In the genomic region with DNA sequence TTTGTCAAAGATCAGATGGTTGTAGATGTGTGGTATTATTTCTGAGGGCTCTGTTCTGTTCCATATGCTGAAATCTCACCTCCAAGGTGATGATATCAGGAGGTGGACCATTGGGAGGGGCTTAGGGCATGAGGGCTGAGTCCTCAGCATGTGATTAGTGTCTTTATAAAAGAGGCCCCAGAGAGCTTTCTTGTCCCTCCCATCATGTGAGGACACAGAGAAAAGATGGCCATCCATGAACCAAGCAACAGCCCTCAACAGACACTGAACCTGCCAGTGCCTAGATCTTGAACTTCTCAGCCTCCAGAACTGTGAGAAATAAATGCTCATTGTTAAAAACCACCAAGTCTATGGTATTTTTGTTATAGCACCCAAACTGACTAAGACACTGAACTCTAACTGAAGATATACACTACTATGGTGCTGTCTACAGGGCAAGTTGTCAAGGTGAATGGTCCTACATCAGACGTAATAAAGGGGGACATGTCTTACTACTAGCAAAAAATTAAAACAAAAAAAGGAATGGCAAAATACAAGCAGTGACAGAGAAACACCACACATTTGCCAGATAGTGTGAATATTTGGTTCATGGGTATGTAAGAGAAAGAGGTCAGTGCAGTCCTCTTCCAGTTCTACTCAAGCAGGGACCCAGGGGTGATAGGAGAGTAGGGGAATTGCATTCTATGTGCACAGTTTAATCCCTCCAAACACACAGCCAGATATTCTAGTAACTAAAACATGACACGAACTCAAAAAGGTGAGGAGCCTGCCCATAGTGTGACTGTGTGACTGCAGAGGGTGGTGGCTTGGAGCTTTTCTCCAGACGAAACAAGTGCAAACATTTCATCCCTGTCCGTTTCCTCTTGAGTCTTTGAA, we compare ENCODE assay signal across 1 cellular context.
TF ChIP-seq lines count a peak whose summit lies in the region.

No MANE protein-coding gene starts in this region.

TF ChIP-seq in HepG2, 621 proteins besides CTCF, POLR2A, EP300 and RAD21:
- TF ChIP-seq, protein P1, sequence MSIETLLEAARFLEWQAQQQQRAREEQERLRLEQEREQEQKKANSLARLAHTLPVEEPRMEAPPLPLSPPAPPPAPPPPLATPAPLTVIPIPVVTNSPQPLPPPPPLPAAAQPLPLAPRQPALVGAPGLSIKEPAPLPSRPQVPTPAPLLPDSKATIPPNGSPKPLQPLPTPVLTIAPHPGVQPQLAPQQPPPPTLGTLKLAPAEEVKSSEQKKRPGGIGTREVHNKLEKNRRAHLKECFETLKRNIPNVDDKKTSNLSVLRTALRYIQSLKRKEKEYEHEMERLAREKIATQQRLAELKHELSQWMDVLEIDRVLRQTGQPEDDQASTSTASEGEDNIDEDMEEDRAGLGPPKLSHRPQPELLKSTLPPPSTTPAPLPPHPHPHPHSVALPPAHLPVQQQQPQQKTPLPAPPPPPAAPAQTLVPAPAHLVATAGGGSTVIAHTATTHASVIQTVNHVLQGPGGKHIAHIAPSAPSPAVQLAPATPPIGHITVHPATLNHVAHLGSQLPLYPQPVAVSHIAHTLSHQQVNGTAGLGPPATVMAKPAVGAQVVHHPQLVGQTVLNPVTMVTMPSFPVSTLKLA (IDR thresholded peaks at IDR 0.05), result no peak
- TF ChIP-seq ZNF12 (CRISPR knock-in tag; IDR thresholded peaks at IDR 0.05) (peak; percentile 53), SP4 (CRISPR knock-in tag; IDR thresholded peaks at IDR 0.05) (0 out of 2 replicates have a peak, but pooled peaks have one; percentile 10), TBX3 (IDR thresholded peaks at IDR 0.05; ENCODE audit: borderline replicate concordance) (no peak), ZNF3 (CRISPR knock-in tag; IDR thresholded peaks at IDR 0.05) (peak; percentile 96), NPAS2 (CRISPR knock-in tag; IDR thresholded peaks at IDR 0.05; ENCODE audit: borderline replicate concordance) (no peak), CREM (IDR thresholded peaks at IDR 0.05) (no peak), CREM (CRISPR knock-in tag; IDR thresholded peaks at IDR 0.05) (no peak), FOXK1 (CRISPR knock-in tag; IDR thresholded peaks at IDR 0.05; ENCODE audit: borderline replicate concordance, low read depth) (no peak)
- TF ChIP-seq, protein P2, sequence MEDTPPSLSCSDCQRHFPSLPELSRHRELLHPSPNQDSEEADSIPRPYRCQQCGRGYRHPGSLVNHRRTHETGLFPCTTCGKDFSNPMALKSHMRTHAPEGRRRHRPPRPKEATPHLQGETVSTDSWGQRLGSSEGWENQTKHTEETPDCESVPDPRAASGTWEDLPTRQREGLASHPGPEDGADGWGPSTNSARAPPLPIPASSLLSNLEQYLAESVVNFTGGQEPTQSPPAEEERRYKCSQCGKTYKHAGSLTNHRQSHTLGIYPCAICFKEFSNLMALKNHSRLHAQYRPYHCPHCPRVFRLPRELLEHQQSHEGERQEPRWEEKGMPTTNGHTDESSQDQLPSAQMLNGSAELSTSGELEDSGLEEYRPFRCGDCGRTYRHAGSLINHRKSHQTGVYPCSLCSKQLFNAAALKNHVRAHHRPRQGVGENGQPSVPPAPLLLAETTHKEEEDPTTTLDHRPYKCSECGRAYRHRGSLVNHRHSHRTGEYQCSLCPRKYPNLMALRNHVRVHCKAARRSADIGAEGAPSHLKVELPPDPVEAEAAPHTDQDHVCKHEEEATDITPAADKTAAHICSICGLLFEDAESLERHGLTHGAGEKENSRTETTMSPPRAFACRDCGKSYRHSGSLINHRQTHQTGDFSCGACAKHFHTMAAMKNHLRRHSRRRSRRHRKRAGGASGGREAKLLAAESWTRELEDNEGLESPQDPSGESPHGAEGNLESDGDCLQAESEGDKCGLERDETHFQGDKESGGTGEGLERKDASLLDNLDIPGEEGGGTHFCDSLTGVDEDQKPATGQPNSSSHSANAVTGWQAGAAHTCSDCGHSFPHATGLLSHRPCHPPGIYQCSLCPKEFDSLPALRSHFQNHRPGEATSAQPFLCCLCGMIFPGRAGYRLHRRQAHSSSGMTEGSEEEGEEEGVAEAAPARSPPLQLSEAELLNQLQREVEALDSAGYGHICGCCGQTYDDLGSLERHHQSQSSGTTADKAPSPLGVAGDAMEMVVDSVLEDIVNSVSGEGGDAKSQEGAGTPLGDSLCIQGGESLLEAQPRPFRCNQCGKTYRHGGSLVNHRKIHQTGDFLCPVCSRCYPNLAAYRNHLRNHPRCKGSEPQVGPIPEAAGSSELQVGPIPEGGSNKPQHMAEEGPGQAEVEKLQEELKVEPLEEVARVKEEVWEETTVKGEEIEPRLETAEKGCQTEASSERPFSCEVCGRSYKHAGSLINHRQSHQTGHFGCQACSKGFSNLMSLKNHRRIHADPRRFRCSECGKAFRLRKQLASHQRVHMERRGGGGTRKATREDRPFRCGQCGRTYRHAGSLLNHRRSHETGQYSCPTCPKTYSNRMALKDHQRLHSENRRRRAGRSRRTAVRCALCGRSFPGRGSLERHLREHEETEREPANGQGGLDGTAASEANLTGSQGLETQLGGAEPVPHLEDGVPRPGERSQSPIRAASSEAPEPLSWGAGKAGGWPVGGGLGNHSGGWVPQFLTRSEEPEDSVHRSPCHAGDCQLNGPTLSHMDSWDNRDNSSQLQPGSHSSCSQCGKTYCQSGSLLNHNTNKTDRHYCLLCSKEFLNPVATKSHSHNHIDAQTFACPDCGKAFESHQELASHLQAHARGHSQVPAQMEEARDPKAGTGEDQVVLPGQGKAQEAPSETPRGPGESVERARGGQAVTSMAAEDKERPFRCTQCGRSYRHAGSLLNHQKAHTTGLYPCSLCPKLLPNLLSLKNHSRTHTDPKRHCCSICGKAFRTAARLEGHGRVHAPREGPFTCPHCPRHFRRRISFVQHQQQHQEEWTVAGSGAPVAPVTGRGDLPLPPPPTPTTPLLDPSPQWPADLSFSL (CRISPR knock-in tag; IDR thresholded peaks at IDR 0.05), result peak; percentile 58; the same call in 1 of the 2 replicates
